Comparison of ENCODE assay signal across 8 cellular contexts in genomic region chr1:92486251-92487077, GRCh38. TPM values are rescaled to one million over a fixed set of nuclear protein-coding genes. Genes with fewer than 3 reads are reported as not detected.
DNase-seq lines count a peak whose midpoint lies in the region; ATAC-seq and TF ChIP-seq lines count a peak whose summit lies in the region.

GFI1 (minus strand) TSS chr1:92486925; CDS start chr1:92483487, 3,438 bp downstream.

- H3K4me3 ChIP-seq in Peyer's patch (peak within 1 kb of the TSS; percentile 51 to 72 (median 60)), iPS-18c (ENCODE audit: insufficient read depth, low read depth, low read length) (peak within 1 kb of the TSS; percentile 56)

- H3K36me3 Mint-ChIP-seq in activated naive CD4-positive, alpha-beta T cell treated with anti-CD3 and anti-CD28 coated beads, Interleukin-2, amount 50 U/mL, for 24 hours, result peaks cover 8% of the 10 kb centered on the region

- peaks cover 44% of the 10 kb centered on the region for H3K4me1 Mint-ChIP-seq in activated naive CD4-positive, alpha-beta T cell treated with anti-CD3 and anti-CD28 coated beads, Interleukin-2, amount 50 U/mL, for 24 hours

- peaks cover 0 to 53% (median 15%) of the 10 kb centered on the region in 4 donors for H3K4me1 ChIP-seq in Peyer's patch

- peak; percentile 19 for DNase-seq in NCI-H2227 (lab: John Stamatoyannopoulos, UW; ENCODE audit: unreplicated experiment)
- DNase-seq in NCI-H2227 treated with DMSO at 0.1 percent for 48 hours (lab: John Stamatoyannopoulos, UW), result no peak
- DNase-seq in Peyer's patch, result peak; percentile 29 to 77 (median 72)
- peak; percentile 85 for DNase-seq in stimulated activated CD4-positive, alpha-beta T cell treated with anti-CD3 and anti-CD28 coated beads, Interleukin-1b, Interleukin-23, amount 100 ng/mL, for 48 hours
- no peak for DNase-seq in cerebellar nuclear complex (lab: John Stamatoyannopoulos, UW)

- H3K27ac Mint-ChIP-seq in activated naive CD4-positive, alpha-beta T cell treated with anti-CD3 and anti-CD28 coated beads, Interleukin-2, amount 50 U/mL, for 24 hours, result peak within 1 kb of the TSS; percentile 97

- no peak for TF ChIP-seq CTCF in Peyer's patch (IDR thresholded peaks at IDR 0.05)

- H3K27ac ChIP-seq in Peyer's patch, result peak within 1 kb of the TSS; percentile 78 to 88 (median 82)

- ATAC-seq in HG02885 (IDR thresholded peaks at IDR 0.05; ENCODE audit: poor library complexity, unreplicated experiment), result peak; percentile 23

- TF ChIP-seq POLR2A in Peyer's patch (IDR thresholded peaks at IDR 0.05), result peak in 1 of 2 donors; percentile 21

- no peaks in the 10 kb centered on the region for H3K9me3 Mint-ChIP-seq in activated naive CD4-positive, alpha-beta T cell treated with anti-CD3 and anti-CD28 coated beads, Interleukin-2, amount 50 U/mL, for 24 hours

- peak within 1 kb of the TSS; percentile 96 for H3K4me3 Mint-ChIP-seq in activated naive CD4-positive, alpha-beta T cell treated with anti-CD3 and anti-CD28 coated beads, Interleukin-2, amount 50 U/mL, for 24 hours

- H3K36me3 ChIP-seq in Peyer's patch, result no peaks in the 10 kb centered on the region

- peaks cover 0 to 42% of the 10 kb centered on the region in 2 donors for H3K27me3 ChIP-seq in Peyer's patch

- no peaks in the 10 kb centered on the region for H3K27me3 Mint-ChIP-seq in activated naive CD4-positive, alpha-beta T cell treated with anti-CD3 and anti-CD28 coated beads, Interleukin-2, amount 50 U/mL, for 24 hours

- H3K9me3 ChIP-seq in Peyer's patch, result no peaks in the 10 kb centered on the region
- H3K9me3 ChIP-seq in iPS-18c (ENCODE audit: control insufficient read depth, insufficient read depth, low read length), result peaks cover 2% of the 10 kb centered on the region

RNA-seq across cellular contexts. Expression of gene GFI1, which starts in this region (rescaled TPM):
- 10 to 100 TPM in 1 of 4 donors, 1 to 10 TPM in 3; 6.5 to 15.5 (median 9.1) TPM for total RNA-seq in Peyer's patch

Comparison
In these comparisons a context has a peak if more than half of its experiments do, and no peak if none do; other contexts are left out.
1. DNase-seq: peak in NCI-H2227 (single experiment), Peyer's patch (3 of 3) and stimulated activated CD4-positive, alpha-beta T cell treated with anti-CD3 and anti-CD28 coated beads, Interleukin-1b, Interleukin-23, amount 100 ng/mL, for 48 hours (single experiment); none in NCI-H2227 treated with DMSO at 0.1 percent for 48 hours (single experiment) and cerebellar nuclear complex (0 of 2).